1 cellular context compared by ENCODE assay signal in the genomic region with DNA sequence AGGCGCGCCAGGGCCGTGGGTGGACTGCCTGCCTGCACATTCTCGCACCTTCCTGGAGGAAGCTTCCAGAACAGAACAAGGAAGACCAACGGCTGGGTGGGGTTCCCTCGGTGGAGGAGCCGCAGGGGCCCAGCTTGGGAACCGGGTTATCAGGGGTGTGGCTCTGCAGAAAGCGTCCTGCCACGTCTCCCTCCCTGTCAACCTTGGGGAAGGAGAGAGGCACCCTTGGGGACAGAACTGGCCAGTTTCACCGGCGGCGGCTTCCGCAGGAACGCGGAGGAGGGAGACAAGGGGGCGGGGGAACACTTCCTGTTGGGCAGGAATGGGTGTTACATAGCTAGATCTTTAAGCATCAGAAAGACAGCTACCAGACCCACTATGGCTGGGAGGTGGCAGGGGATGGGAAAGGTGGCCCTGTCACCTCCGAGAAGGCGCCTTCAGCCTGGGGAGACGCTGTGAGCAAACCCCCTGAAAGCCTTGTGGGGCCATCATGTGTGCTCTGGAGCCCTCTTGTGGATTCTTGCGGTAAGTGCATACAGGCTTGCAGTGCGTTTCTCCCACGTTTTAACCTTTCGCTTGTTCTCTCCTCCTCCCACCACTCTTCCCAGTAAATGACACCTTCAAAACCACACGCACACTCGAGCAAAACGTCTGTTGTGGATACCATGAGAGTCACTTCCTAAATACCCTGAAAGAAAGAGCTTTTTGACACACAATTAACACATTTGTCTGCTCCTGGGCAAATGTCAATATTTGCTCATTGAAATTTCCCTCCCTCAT.
TF ChIP-seq lines count a peak whose summit lies in the region.

No MANE protein-coding gene starts in this region.

TF ChIP-seq in GM12878, 131 proteins besides CTCF, POLR2A, EP300 and RAD21 (continued from another document):
- TF ChIP-seq MEF2B (IDR thresholded peaks at IDR 0.05; ENCODE audit: partially characterized antibody, poor library complexity, severe bottlenecking) (peak; percentile 30), BHLHE40 (IDR thresholded peaks at IDR 0.05; ENCODE audit: borderline replicate concordance in 1 of 2, low read depth in 2 of 2, low read length in 1 of 2) (peak; percentile 38 to 60; a peak in 3 of 4 replicates), HDGF (IDR thresholded peaks at IDR 0.05) (peak; percentile 85; the same call in 1 of the 2 replicates), ZNF384 (IDR thresholded peaks at IDR 0.05; ENCODE audit: borderline replicate concordance, low read depth, low read length) (no peak), SKIL (IDR thresholded peaks at IDR 0.05; ENCODE audit: low read depth, poor library complexity, severe bottlenecking) (peak; percentile 35), TAF1 (IDR thresholded peaks at IDR 0.05; ENCODE audit: borderline replicate concordance, low read depth, low read length) (no peak), CBFB (IDR thresholded peaks at IDR 0.05; ENCODE audit: low read depth) (peak; percentile 63; the same call in 1 of the 2 replicates), CBX3 (IDR thresholded peaks at IDR 0.05; ENCODE audit: borderline replicate concordance, low read depth) (no peak), BCL11A (IDR thresholded peaks at IDR 0.05; ENCODE audit: low read depth, low read length) (no peak), ELK1 (IDR thresholded peaks at IDR 0.05; ENCODE audit: low read depth, low read length) (0 out of 2 replicates have a peak, but pooled peaks have one; percentile 47), NFIC (IDR thresholded peaks at IDR 0.05; ENCODE audit: low read depth, low read length) (no peak), SP1 (IDR thresholded peaks at IDR 0.05; ENCODE audit: low read depth, low read length) (peak; percentile 21), POU2F2 (IDR thresholded peaks at IDR 0.05; ENCODE audit: borderline replicate concordance, low read depth, low read length) (peak; percentile 78; the same call in 1 of the 3 replicates), RUNX3 (IDR thresholded peaks at IDR 0.05; ENCODE audit: low read length) (peak; percentile 89), EGR1 (IDR thresholded peaks at IDR 0.05; ENCODE audit: borderline replicate concordance in 1 of 2, low read depth in 2 of 2, low read length in 2 of 2) (peak in 1 of 2 experiments; percentile 64; a peak in 2 of 3 replicates), SUZ12 (IDR thresholded peaks at IDR 0.05; ENCODE audit: unreplicated experiment) (no peak), ATF2 (IDR thresholded peaks at IDR 0.05; ENCODE audit: low read length) (no peak), WRNIP1 (IDR thresholded peaks at IDR 0.05; ENCODE audit: borderline replicate concordance, low read depth, low read length) (0 out of 2 replicates have a peak, but pooled peaks have one; percentile 79), NR2C2 (IDR thresholded peaks at IDR 0.05; ENCODE audit: borderline replicate concordance, control insufficient read depth, insufficient read length, low read depth) (no peak), ATF3 (IDR thresholded peaks at IDR 0.05; ENCODE audit: borderline replicate concordance, extremely low read depth, low read depth, low read length) (no peak), LARP7 (IDR thresholded peaks at IDR 0.05) (no peak), ZNF622 (IDR thresholded peaks at IDR 0.05) (no peak), MTA2 (IDR thresholded peaks at IDR 0.05; ENCODE audit: low read depth) (0 out of 2 replicates have a peak, but pooled peaks have one; percentile 23), ETV6 (conservative IDR thresholded peaks at IDR 0.05 in 1 of 2, IDR thresholded peaks at IDR 0.05 in 1 of 2; ENCODE audit: borderline replicate concordance in 1 of 2, low read depth in 1 of 2) (peak in 1 of 2 experiments; percentile 76; a peak in 1 of 4 replicates), SMARCA5 (IDR thresholded peaks at IDR 0.05) (peak; percentile 46; the same call in 1 of the 2 replicates), BACH1 (IDR thresholded peaks at IDR 0.05; ENCODE audit: borderline replicate concordance) (peak; percentile 46; the same call in 1 of the 2 replicates), IKZF2 (IDR thresholded peaks at IDR 0.05) (peak; percentile 42 to 56; a peak in 2 of 4 replicates), RCOR1 (conservative IDR thresholded peaks at IDR 0.05; ENCODE audit: low read depth, low read length) (0 out of 2 replicates have a peak, but pooled peaks have one; percentile 36), ZZZ3 (IDR thresholded peaks at IDR 0.05; ENCODE audit: control insufficient read depth, insufficient read length, low read depth) (no peak), SMAD1 (IDR thresholded peaks at IDR 0.05; ENCODE audit: low read depth, partially characterized antibody) (no peak), GABPA (IDR thresholded peaks at IDR 0.05; ENCODE audit: low read depth) (peak; percentile 52; the same call in 1 of the 2 replicates), SMC3 (IDR thresholded peaks at IDR 0.05; ENCODE audit: borderline replicate concordance, low read length) (peak; percentile 87), GATAD2B (conservative IDR thresholded peaks at IDR 0.05; ENCODE audit: low read depth) (0 out of 2 replicates have a peak, but pooled peaks have one; percentile 56), ATF7 (IDR thresholded peaks at IDR 0.05; ENCODE audit: low read depth) (peak; percentile 49), PAX8 (IDR thresholded peaks at IDR 0.05) (no peak), CREM (IDR thresholded peaks at IDR 0.05; ENCODE audit: low read depth) (no peak), ZNF274 (IDR thresholded peaks at IDR 0.05; ENCODE audit: insufficient read depth, insufficient read length) (no peak)
- TF ChIP-seq, protein P1, sequence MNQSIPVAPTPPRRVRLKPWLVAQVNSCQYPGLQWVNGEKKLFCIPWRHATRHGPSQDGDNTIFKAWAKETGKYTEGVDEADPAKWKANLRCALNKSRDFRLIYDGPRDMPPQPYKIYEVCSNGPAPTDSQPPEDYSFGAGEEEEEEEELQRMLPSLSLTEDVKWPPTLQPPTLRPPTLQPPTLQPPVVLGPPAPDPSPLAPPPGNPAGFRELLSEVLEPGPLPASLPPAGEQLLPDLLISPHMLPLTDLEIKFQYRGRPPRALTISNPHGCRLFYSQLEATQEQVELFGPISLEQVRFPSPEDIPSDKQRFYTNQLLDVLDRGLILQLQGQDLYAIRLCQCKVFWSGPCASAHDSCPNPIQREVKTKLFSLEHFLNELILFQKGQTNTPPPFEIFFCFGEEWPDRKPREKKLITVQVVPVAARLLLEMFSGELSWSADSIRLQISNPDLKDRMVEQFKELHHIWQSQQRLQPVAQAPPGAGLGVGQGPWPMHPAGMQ (IDR thresholded peaks at IDR 0.05; ENCODE audit: borderline replicate concordance): no peak
- TF ChIP-seq, protein P2, sequence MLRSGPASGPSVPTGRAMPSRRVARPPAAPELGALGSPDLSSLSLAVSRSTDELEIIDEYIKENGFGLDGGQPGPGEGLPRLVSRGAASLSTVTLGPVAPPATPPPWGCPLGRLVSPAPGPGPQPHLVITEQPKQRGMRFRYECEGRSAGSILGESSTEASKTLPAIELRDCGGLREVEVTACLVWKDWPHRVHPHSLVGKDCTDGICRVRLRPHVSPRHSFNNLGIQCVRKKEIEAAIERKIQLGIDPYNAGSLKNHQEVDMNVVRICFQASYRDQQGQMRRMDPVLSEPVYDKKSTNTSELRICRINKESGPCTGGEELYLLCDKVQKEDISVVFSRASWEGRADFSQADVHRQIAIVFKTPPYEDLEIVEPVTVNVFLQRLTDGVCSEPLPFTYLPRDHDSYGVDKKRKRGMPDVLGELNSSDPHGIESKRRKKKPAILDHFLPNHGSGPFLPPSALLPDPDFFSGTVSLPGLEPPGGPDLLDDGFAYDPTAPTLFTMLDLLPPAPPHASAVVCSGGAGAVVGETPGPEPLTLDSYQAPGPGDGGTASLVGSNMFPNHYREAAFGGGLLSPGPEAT (IDR thresholded peaks at IDR 0.05; ENCODE audit: low read depth): peak; percentile 64
- TF ChIP-seq, protein P3, sequence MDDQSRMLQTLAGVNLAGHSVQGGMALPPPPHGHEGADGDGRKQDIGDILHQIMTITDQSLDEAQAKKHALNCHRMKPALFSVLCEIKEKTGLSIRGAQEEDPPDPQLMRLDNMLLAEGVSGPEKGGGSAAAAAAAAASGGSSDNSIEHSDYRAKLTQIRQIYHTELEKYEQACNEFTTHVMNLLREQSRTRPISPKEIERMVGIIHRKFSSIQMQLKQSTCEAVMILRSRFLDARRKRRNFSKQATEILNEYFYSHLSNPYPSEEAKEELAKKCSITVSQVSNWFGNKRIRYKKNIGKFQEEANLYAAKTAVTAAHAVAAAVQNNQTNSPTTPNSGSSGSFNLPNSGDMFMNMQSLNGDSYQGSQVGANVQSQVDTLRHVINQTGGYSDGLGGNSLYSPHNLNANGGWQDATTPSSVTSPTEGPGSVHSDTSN (IDR thresholded peaks at IDR 0.05; ENCODE audit: insufficient replicate concordance, low read depth, low read length): no peak
